Comparison of ENCODE assay signal across 8 cellular contexts in the genomic region with DNA sequence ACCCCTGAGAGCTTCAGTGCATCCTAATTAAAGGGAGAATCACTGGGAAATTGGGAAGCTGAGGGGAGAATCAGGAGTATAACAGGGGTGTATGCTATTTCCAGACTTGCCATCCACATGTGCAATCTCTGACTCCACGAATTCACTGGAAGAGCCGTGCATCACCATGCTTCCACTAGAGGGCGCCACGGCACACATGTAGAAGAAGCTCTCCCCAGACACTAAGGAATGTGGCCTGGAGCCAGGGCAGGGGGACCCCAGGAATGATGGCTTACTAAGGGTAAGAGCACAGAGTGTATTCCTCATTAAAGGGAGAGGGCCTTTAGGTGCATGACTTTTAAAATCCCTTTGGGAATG.
DNase-seq lines count a peak whose midpoint lies in the region; ATAC-seq lines count a peak whose summit lies in the region.

No MANE protein-coding gene starts in this region.

- H3K4me3 Mint-ChIP-seq in activated naive CD8-positive, alpha-beta T cell treated with anti-CD3 and anti-CD28 coated beads, Interleukin-2, amount 10 ng/mL, durations not matched to agents 7 days and 5 days, result no peak overlapping the region

- H3K36me3 Mint-ChIP-seq in activated naive CD8-positive, alpha-beta T cell treated with anti-CD3 and anti-CD28 coated beads, Interleukin-2, amount 10 ng/mL, durations not matched to agents 7 days and 5 days, result no peaks in the 10 kb centered on the region

- intact Hi-C loops in left cardiac atrium (cut with DNase I), result no loop called here

- H3K4me1 Mint-ChIP-seq in activated naive CD8-positive, alpha-beta T cell treated with anti-CD3 and anti-CD28 coated beads, Interleukin-2, amount 10 ng/mL, durations not matched to agents 7 days and 5 days, result no peaks in the 10 kb centered on the region

- no peak overlapping the region for H3K27ac Mint-ChIP-seq in activated naive CD8-positive, alpha-beta T cell treated with anti-CD3 and anti-CD28 coated beads, Interleukin-2, amount 10 ng/mL, durations not matched to agents 7 days and 5 days

- peak; percentile 92 for DNase-seq in DMS53 (lab: John Stamatoyannopoulos, UW)
- peak; percentile 59 for DNase-seq in HuH-7.5 (ENCODE audit: low spot score)
- peak; percentile 73 to 86 for DNase-seq in SHP77 (lab: John Stamatoyannopoulos, UW)
- DNase-seq in activated naive CD8-positive, alpha-beta T cell treated with anti-CD3 and anti-CD28 coated beads, Interleukin-2, amount 10 ng/mL, durations not matched to agents 7 days and 5 days, result peak; percentile 64
- DNase-seq in left cardiac atrium, result peak; percentile 72
- peak; percentile 60 for DNase-seq in renal cortical epithelial cell (ENCODE audit: low read depth)
- no peak for DNase-seq in T1000 (lab: John Stamatoyannopoulos, UW)

- H3K27me3 Mint-ChIP-seq in activated naive CD8-positive, alpha-beta T cell treated with anti-CD3 and anti-CD28 coated beads, Interleukin-2, amount 10 ng/mL, durations not matched to agents 7 days and 5 days, result peaks cover 32% of the 10 kb centered on the region

- no peaks in the 10 kb centered on the region for H3K9me3 Mint-ChIP-seq in activated naive CD8-positive, alpha-beta T cell treated with anti-CD3 and anti-CD28 coated beads, Interleukin-2, amount 10 ng/mL, durations not matched to agents 7 days and 5 days

- no peak for ATAC-seq in activated naive CD8-positive, alpha-beta T cell treated with anti-CD3 and anti-CD28 coated beads, Interleukin-2, amount 10 ng/mL, durations not matched to agents 7 days and 5 days (ENCODE audit: low read depth)
- ATAC-seq in left cardiac atrium (peak in 1 of 2 donors; percentile 25), HG03045 (IDR thresholded peaks at IDR 0.05; ENCODE audit: unreplicated experiment) (no peak)

- POLR2A ChIA-PET in activated naive CD8-positive, alpha-beta T cell treated with anti-CD3 and anti-CD28 coated beads, Interleukin-2, amount 10 ng/mL, durations not matched to agents 7 days and 5 days (lab: Charles Lee), result no interaction called here
